Comparison of ENCODE assay signal across 14 cellular contexts in genomic region chr5:169804861-169805260, GRCh38.
DNase-seq lines count a peak whose midpoint lies in the region; ATAC-seq and TF ChIP-seq lines count a peak whose summit lies in the region.
"Had no signal": no experiment of that assay in that cellular context is flagged by ENCODE, and none has a peak within 500 bp of the region (broad histone marks: within the 10 kb centered on the region; RNA-seq: fewer than 3 reads in every experiment).

No MANE protein-coding gene starts in this region.

- TF ChIP-seq CTCF in fibroblast of mammary gland (conservative IDR thresholded peaks at IDR 0.05; ENCODE audit: control insufficient read depth, insufficient read depth, low read depth, low read length) = no peak

- no peaks in the 10 kb centered on the region for H3K27me3 Mint-ChIP-seq in activated naive CD4-positive, alpha-beta T cell treated with anti-CD3 and anti-CD28 coated beads for 36 hours (ENCODE audit: low read depth)
- no peaks in the 10 kb centered on the region for H3K27me3 Mint-ChIP-seq in activated CD8-positive, alpha-beta T cell treated with anti-CD3 and anti-CD28 coated beads, Interleukin-2, amount 10 ng/mL, durations not matched to agents 7 days and 5 days (ENCODE audit: low read depth)
- H3K27me3 Mint-ChIP-seq in CD8-positive, alpha-beta memory T cell = no peaks in the 10 kb centered on the region

- peaks cover 15% of the 10 kb centered on the region for H3K36me3 ChIP-seq in CD8-positive, alpha-beta memory T cell (ENCODE audit: insufficient read depth, low read length)
- H3K36me3 ChIP-seq: HAP-1, tibial nerve had no signal

- H3K4me3 ChIP-seq in fibroblast of mammary gland (ENCODE audit: control insufficient read depth, low read depth, low read length) = no peak overlapping the region
- H3K4me3 ChIP-seq in CD8-positive, alpha-beta memory T cell (ENCODE audit: low read length) = no peak overlapping the region
- H3K4me3 ChIP-seq: HAP-1, lower lobe of right lung, tibial nerve had no signal

- CTCF ChIA-PET in activated naive CD4-positive, alpha-beta T cell treated with anti-CD3 and anti-CD28 coated beads for 36 hours (lab: Charles Lee) = interaction anchor here (0.6 to 1.0 kb wide), 6 partner anchors 22 to 615 kb away, joined by 3 to 4 read pairs (median 3); no protein-coding TSS in a partner anchor
- CTCF ChIA-PET in activated CD8-positive, alpha-beta T cell treated with anti-CD3 and anti-CD28 coated beads, Interleukin-2, amount 10 ng/mL, durations not matched to agents 7 days and 5 days (lab: Charles Lee) = no interaction called here
- CTCF ChIA-PET in CD8-positive, alpha-beta memory T cell (lab: Charles Lee) = no interaction called here

- H3K4me3 Mint-ChIP-seq in activated naive CD4-positive, alpha-beta T cell treated with anti-CD3 and anti-CD28 coated beads for 36 hours = peak overlapping the region; percentile 50
- no peak overlapping the region for H3K4me3 Mint-ChIP-seq in activated CD8-positive, alpha-beta T cell treated with anti-CD3 and anti-CD28 coated beads, Interleukin-2, amount 10 ng/mL, durations not matched to agents 7 days and 5 days
- peak overlapping the region in 2 of 7 donors; percentile 28 to 48 for H3K4me3 Mint-ChIP-seq in CD8-positive, alpha-beta memory T cell

- H3K4me1 Mint-ChIP-seq in activated naive CD4-positive, alpha-beta T cell treated with anti-CD3 and anti-CD28 coated beads for 36 hours (ENCODE audit: low read depth) = peaks cover 39% of the 10 kb centered on the region
- H3K4me1 Mint-ChIP-seq in activated CD8-positive, alpha-beta T cell treated with anti-CD3 and anti-CD28 coated beads, Interleukin-2, amount 10 ng/mL, durations not matched to agents 7 days and 5 days (ENCODE audit: low read depth) = peaks cover 23% of the 10 kb centered on the region
- H3K4me1 Mint-ChIP-seq in CD8-positive, alpha-beta memory T cell = peaks cover 41 to 52% (median 52%) of the 10 kb centered on the region in 3 donors

- intact Hi-C loops in activated naive CD4-positive, alpha-beta T cell treated with anti-CD3 and anti-CD28 coated beads for 36 hours (cut with micrococcal nuclease) = loop anchor here (1.0 to 10.0 kb wide), 12 partner anchors 52 to 1228 kb away; partner anchors contain the start of genes INSYN2B, PANK3 and SPDL1

- peaks cover 38% of the 10 kb centered on the region for H3K36me3 Mint-ChIP-seq in activated naive CD4-positive, alpha-beta T cell treated with anti-CD3 and anti-CD28 coated beads for 36 hours (ENCODE audit: low read depth)
- H3K36me3 Mint-ChIP-seq in activated CD8-positive, alpha-beta T cell treated with anti-CD3 and anti-CD28 coated beads, Interleukin-2, amount 10 ng/mL, durations not matched to agents 7 days and 5 days (ENCODE audit: low read depth) = peaks cover 57% of the 10 kb centered on the region
- peaks cover 23 to 79% (median 31%) of the 10 kb centered on the region in 3 donors for H3K36me3 Mint-ChIP-seq in CD8-positive, alpha-beta memory T cell

- no peaks in the 10 kb centered on the region for H3K27me3 ChIP-seq in CD8-positive, alpha-beta memory T cell (ENCODE audit: insufficient read depth, low read length, poor library complexity, severe bottlenecking)
- H3K27me3 ChIP-seq: tibial nerve had no signal

- H3K9me3 Mint-ChIP-seq in activated naive CD4-positive, alpha-beta T cell treated with anti-CD3 and anti-CD28 coated beads for 36 hours = no peaks in the 10 kb centered on the region
- no peaks in the 10 kb centered on the region for H3K9me3 Mint-ChIP-seq in activated CD8-positive, alpha-beta T cell treated with anti-CD3 and anti-CD28 coated beads, Interleukin-2, amount 10 ng/mL, durations not matched to agents 7 days and 5 days (ENCODE audit: insufficient read depth)
- no peaks in the 10 kb centered on the region for H3K9me3 Mint-ChIP-seq in CD8-positive, alpha-beta memory T cell

- DNase-seq in activated naive CD4-positive, alpha-beta T cell treated with anti-CD3 and anti-CD28 coated beads for 36 hours = peak; percentile 17
- DNase-seq in activated naive CD4-positive, alpha-beta T cell treated with Interleukin-2 at 50 U/mL for 16 hours = no peak
- no peak for DNase-seq in activated CD8-positive, alpha-beta T cell treated with anti-CD3 and anti-CD28 coated beads, Interleukin-2, amount 10 ng/mL, durations not matched to agents 7 days and 5 days
- peak; percentile 82 for DNase-seq in fibroblast of mammary gland (ENCODE audit: low read depth)
- no peak for DNase-seq in NCI-H446 (lab: John Stamatoyannopoulos, UW)
- no peak for DNase-seq in CD8-positive, alpha-beta memory T cell
- no peak for DNase-seq in stimulated activated CD4-positive, alpha-beta T cell treated with anti-CD3 and anti-CD28 coated beads, Interleukin-1b, Interleukin-23, amount 100 ng/mL, for 48 hours
- DNase-seq: DMS79 treated with DMSO at 0.1 percent for 48 hours, lower lobe of right lung, NCI-H2171, SHP77 had no signal

- ATAC-seq in activated CD8-positive, alpha-beta T cell treated with anti-CD3 and anti-CD28 coated beads, Interleukin-2, amount 10 ng/mL, durations not matched to agents 7 days and 5 days = no peak
- no peak for ATAC-seq in GM21786 (IDR thresholded peaks at IDR 0.05; ENCODE audit: unreplicated experiment)
- ATAC-seq: lower lobe of right lung had no signal

- H3K9me3 ChIP-seq in CD8-positive, alpha-beta memory T cell (ENCODE audit: low read length) = no peaks in the 10 kb centered on the region
- H3K9me3 ChIP-seq: HAP-1, lower lobe of right lung, tibial nerve had no signal

- H3K27ac ChIP-seq in CD8-positive, alpha-beta memory T cell (ENCODE audit: low read depth, low read length) = no peak overlapping the region
- H3K27ac ChIP-seq: lower lobe of right lung, tibial nerve had no signal

- POLR2A ChIA-PET in activated CD8-positive, alpha-beta T cell treated with anti-CD3 and anti-CD28 coated beads, Interleukin-2, amount 10 ng/mL, durations not matched to agents 7 days and 5 days (lab: Charles Lee) = interaction anchor here (0.6 kb wide), 1 partner anchor 258 kb away, joined by 3 read pairs; no protein-coding TSS in a partner anchor
- POLR2A ChIA-PET in CD8-positive, alpha-beta memory T cell (lab: Charles Lee) = no interaction called here

- H3K27ac Mint-ChIP-seq in activated naive CD4-positive, alpha-beta T cell treated with anti-CD3 and anti-CD28 coated beads for 36 hours = peak overlapping the region; percentile 92
- H3K27ac Mint-ChIP-seq in activated CD8-positive, alpha-beta T cell treated with anti-CD3 and anti-CD28 coated beads, Interleukin-2, amount 10 ng/mL, durations not matched to agents 7 days and 5 days = peak overlapping the region; percentile 67
- peak overlapping the region in 3 of 8 donors; percentile 20 to 78 (median 62) for H3K27ac Mint-ChIP-seq in CD8-positive, alpha-beta memory T cell

- peaks cover 13% of the 10 kb centered on the region for H3K4me1 ChIP-seq in CD8-positive, alpha-beta memory T cell (ENCODE audit: insufficient read depth, low read length)
- H3K4me1 ChIP-seq: HAP-1, tibial nerve had no signal

Comparison
In these comparisons a context has a peak if more than half of its experiments do, and no peak if none do; other contexts are left out.
1. DNase-seq: peak in activated naive CD4-positive, alpha-beta T cell treated with anti-CD3 and anti-CD28 coated beads for 36 hours (single experiment) and fibroblast of mammary gland (single experiment); none in activated naive CD4-positive, alpha-beta T cell treated with Interleukin-2 at 50 U/mL for 16 hours (single experiment), activated CD8-positive, alpha-beta T cell treated with anti-CD3 and anti-CD28 coated beads, Interleukin-2, amount 10 ng/mL, durations not matched to agents 7 days and 5 days (single experiment), NCI-H446 (0 of 2), CD8-positive, alpha-beta memory T cell (0 of 5) and stimulated activated CD4-positive, alpha-beta T cell treated with anti-CD3 and anti-CD28 coated beads, Interleukin-1b, Interleukin-23, amount 100 ng/mL, for 48 hours (single experiment).